In genomic region chr7:28411876-28412662, GRCh38 we compare ENCODE assay signal across 8 cellular contexts. TPM values are rescaled to one million over a fixed set of nuclear protein-coding genes. Genes with fewer than 3 reads are reported as not detected.
DNase-seq lines count a peak whose midpoint lies in the region; ATAC-seq and TF ChIP-seq lines count a peak whose summit lies in the region.

Gene CREB5, plus strand, starts transcription at chr7:28412518. Its CDS starts 397 bp downstream, at chr7:28412915.

- H3K4me1 ChIP-seq in right cardiac atrium (ENCODE audit: control insufficient read depth, insufficient read depth, low read length), result peaks cover 4% of the 10 kb centered on the region
- H3K4me1 ChIP-seq in spleen, result peaks cover 19 to 35% (median 29%) of the 10 kb centered on the region in 6 donors

- H3K27ac Mint-ChIP-seq in activated T-helper 2 cell treated with anti-CD3 and anti-CD28 coated beads, Interferon-gamma antibody, Interleukin-2, Interleukin-4, amounts not matched to agents 10 μg/mL and 5 μg/mL and 100 μg/mL, durations not matched to agents 14 hours and 24 hours and 36 hours, result no peak within 1 kb of the TSS

- intact Hi-C loops in right cardiac atrium (cut with DNase I), result no loop called here
- intact Hi-C loops in spleen (cut with DNase I; ENCODE audit: low total_unique reads), result no loop called here
- intact Hi-C loops in activated T-helper 2 cell treated with anti-CD3 and anti-CD28 coated beads, Interferon-gamma antibody, Interleukin-2, Interleukin-4, amounts not matched to agents 10 μg/mL and 5 μg/mL and 100 μg/mL, durations not matched to agents 14 hours and 24 hours and 36 hours (cut with micrococcal nuclease), result no loop called here

- DNase-seq in GM13976 (ENCODE audit: low spot score) (no peak), SK-MEL-5 (ENCODE audit: low read depth, low spot score) (peak; percentile 50), right cardiac atrium (no peak), spleen (no peak), NCI-H2029 treated with DMSO at 0.1 percent for 48 hours (lab: John Stamatoyannopoulos, UW) (no peak), SKM-1 (lab: John Stamatoyannopoulos, UW; ENCODE audit: unreplicated experiment) (no peak)
- no peak for DNase-seq in stimulated activated CD8-positive, alpha-beta memory T cell treated with anti-CD3 and anti-CD28 coated beads, Interleukin-4, amount 100 ng/mL, for 48 hours
- no peak for DNase-seq in activated T-helper 2 cell treated with anti-CD3 and anti-CD28 coated beads, Interferon-gamma antibody, Interleukin-2, Interleukin-4, amounts not matched to agents 10 μg/mL and 5 μg/mL and 100 μg/mL, durations not matched to agents 14 hours and 24 hours and 36 hours (ENCODE audit: low spot score)

- H3K9me3 ChIP-seq in right cardiac atrium (ENCODE audit: control insufficient read depth, low read length) (no peaks in the 10 kb centered on the region), spleen (no peaks in the 10 kb centered on the region)

- H3K36me3 Mint-ChIP-seq in activated T-helper 2 cell treated with anti-CD3 and anti-CD28 coated beads, Interferon-gamma antibody, Interleukin-2, Interleukin-4, amounts not matched to agents 10 μg/mL and 5 μg/mL and 100 μg/mL, durations not matched to agents 14 hours and 24 hours and 36 hours (ENCODE audit: low read depth), result no peaks in the 10 kb centered on the region

- H3K4me3 Mint-ChIP-seq in activated T-helper 2 cell treated with anti-CD3 and anti-CD28 coated beads, Interferon-gamma antibody, Interleukin-2, Interleukin-4, amounts not matched to agents 10 μg/mL and 5 μg/mL and 100 μg/mL, durations not matched to agents 14 hours and 24 hours and 36 hours (ENCODE audit: low read depth), result no peak within 1 kb of the TSS

- ATAC-seq in right cardiac atrium, result no peak

- H3K4me1 Mint-ChIP-seq in activated T-helper 2 cell treated with anti-CD3 and anti-CD28 coated beads, Interferon-gamma antibody, Interleukin-2, Interleukin-4, amounts not matched to agents 10 μg/mL and 5 μg/mL and 100 μg/mL, durations not matched to agents 14 hours and 24 hours and 36 hours (ENCODE audit: low read depth), result peaks cover 23% of the 10 kb centered on the region

- no peak for TF ChIP-seq POLR2A in spleen (IDR thresholded peaks at IDR 0.05)

- no peaks in the 10 kb centered on the region for H3K27me3 ChIP-seq in right cardiac atrium (ENCODE audit: control insufficient read depth, insufficient read depth)
- peaks cover 0 to 97% (median 60%) of the 10 kb centered on the region in 7 donors for H3K27me3 ChIP-seq in spleen (replicated peaks in 1 of 7)

- TF ChIP-seq CTCF in GM13976 (IDR thresholded peaks at IDR 0.05; ENCODE audit: borderline replicate concordance, control extremely low read depth, extremely low read depth, insufficient read depth, missing control alignments), result peak; percentile 45
- no peak for TF ChIP-seq CTCF in spleen (IDR thresholded peaks at IDR 0.05 in 8 of 11, conservative IDR thresholded peaks at IDR 0.05 in 3 of 11)

- peaks cover 71% of the 10 kb centered on the region for H3K27me3 Mint-ChIP-seq in activated T-helper 2 cell treated with anti-CD3 and anti-CD28 coated beads, Interferon-gamma antibody, Interleukin-2, Interleukin-4, amounts not matched to agents 10 μg/mL and 5 μg/mL and 100 μg/mL, durations not matched to agents 14 hours and 24 hours and 36 hours (ENCODE audit: low read depth)

- 69% methylated on average over 8 of the region's 8 CpGs for WGBS in right cardiac atrium
- 48 to 69% (median 52%) methylated on average over 8 of the region's 8 CpGs for WGBS in spleen, 5 donors

- H3K4me3 ChIP-seq in right cardiac atrium (ENCODE audit: low read length), result peak within 1 kb of the TSS; percentile 61
- H3K4me3 ChIP-seq in spleen, result peak within 1 kb of the TSS in 2 of 8 donors; percentile 55 to 68

- H3K36me3 ChIP-seq in spleen, result no peaks in the 10 kb centered on the region

- no peaks in the 10 kb centered on the region for H3K9me3 Mint-ChIP-seq in activated T-helper 2 cell treated with anti-CD3 and anti-CD28 coated beads, Interferon-gamma antibody, Interleukin-2, Interleukin-4, amounts not matched to agents 10 μg/mL and 5 μg/mL and 100 μg/mL, durations not matched to agents 14 hours and 24 hours and 36 hours

- no peak within 1 kb of the TSS for H3K27ac ChIP-seq in right cardiac atrium (ENCODE audit: low read length)
- H3K27ac ChIP-seq in spleen, result no peak within 1 kb of the TSS

- in situ Hi-C loops in GM13976 (cut with MboI; ENCODE audit: low sequenced_read_pairs, unreplicated experiment) (no loop called here), SK-MEL-5 (cut with HindIII; ENCODE audit: low pct_unique_long_range_greater_than_20kb, low sequenced_read_pairs) (no loop called here)

RNA-seq across cellular contexts. Expression of gene CREB5, which starts in this region (rescaled TPM):
- total RNA-seq in SK-MEL-5 (2014; rRNA removed; shearing (Covaris generic)), result 13.4 and 19.4 TPM in 2 replicates
- 25.6 and 34.0 TPM in 2 replicates for polyA plus RNA-seq in SK-MEL-5 (2015; cell fraction: cytosol; rRNA removed)
- polyA plus RNA-seq in SK-MEL-5 (2015; cell fraction: nucleus; rRNA removed), result 52.0 and 62.3 TPM in 2 replicates
- total RNA-seq in right cardiac atrium (10 to 100 TPM in 1 of 4 donors, 1 to 10 TPM in 3; 4.0 to 10.8 (median 9.0) TPM), spleen (10 to 100 TPM; 20.7 to 56.8 (median 28.8) TPM)
- polyA plus RNA-seq in right cardiac atrium (20.4 TPM), spleen (1 to 10 TPM in 2 of 3 donors, under 1 TPM in 1; 0.88 to 4.1 (median 2.0) TPM)
- not detected in 2 replicates for total RNA-seq in activated T-helper 2 cell treated with anti-CD3 and anti-CD28 coated beads, Interferon-gamma antibody, Interleukin-2, Interleukin-4, amounts not matched to agents 10 μg/mL and 5 μg/mL and 100 μg/mL, durations not matched to agents 14 hours and 24 hours and 36 hours
